ENCODE assay signal across 8 cellular contexts in genomic region chr5:87074934-87075541, GRCh38.
A peak's percentile ranks its signal among the peaks of the same experiment; 100 is the strongest.
DNase-seq lines count a peak whose midpoint lies in the region; ATAC-seq and TF ChIP-seq lines count a peak whose summit lies in the region.

No MANE protein-coding gene starts in this region.

- no peak for TF ChIP-seq CTCF in thyroid gland (IDR thresholded peaks at IDR 0.05)

- no peaks in the 10 kb centered on the region for H3K36me3 Mint-ChIP-seq in central memory CD8-positive, alpha-beta T cell (ENCODE audit: insufficient read depth)

- H3K27ac Mint-ChIP-seq in central memory CD8-positive, alpha-beta T cell (ENCODE audit: low read depth): peak overlapping the region; percentile 63

- DNase-seq in central memory CD8-positive, alpha-beta T cell (ENCODE audit: low spot score in 2 of 2): no peak
- DNase-seq in kidney glomerular epithelial cell (lab: John Stamatoyannopoulos, UW): no peak
- DNase-seq in H7: no peak
- no peak for DNase-seq in thyroid gland
- no peak for DNase-seq in NCI-H2196 treated with DMSO at 0.1 percent for 48 hours (lab: John Stamatoyannopoulos, UW; ENCODE audit: unreplicated experiment)

- H3K9me3 Mint-ChIP-seq in central memory CD8-positive, alpha-beta T cell: no peaks in the 10 kb centered on the region

- TF ChIP-seq POLR2A in GM18505 (IDR thresholded peaks at IDR 0.05; ENCODE audit: borderline replicate concordance, extremely low read depth, insufficient read depth, insufficient read length): no peak
- TF ChIP-seq POLR2A in thyroid gland (IDR thresholded peaks at IDR 0.05): no peak

- no peak overlapping the region for H3K27ac ChIP-seq in thyroid gland

- peak overlapping the region; percentile 23 for H3K4me3 Mint-ChIP-seq in central memory CD8-positive, alpha-beta T cell

- ATAC-seq in GM18505 (IDR thresholded peaks at IDR 0.05; ENCODE audit: unreplicated experiment) (peak; percentile 93), GM21528 (IDR thresholded peaks at IDR 0.05; ENCODE audit: low FRiP score, unreplicated experiment) (peak; percentile 97), HG03575 (IDR thresholded peaks at IDR 0.05; ENCODE audit: extremely low read depth, insufficient number of reproducible peaks, low FRiP score, unreplicated experiment) (peak; percentile 81)
- ATAC-seq in central memory CD8-positive, alpha-beta T cell (replicated peaks; ENCODE audit: extremely low read depth, poor library complexity, severe bottlenecking): peak; percentile 92

- H3K36me3 ChIP-seq in H7 (replicated peaks; ENCODE audit: control insufficient read depth, insufficient read depth, low read length) (no peaks in the 10 kb centered on the region), thyroid gland (no peaks in the 10 kb centered on the region)

- H3K4me1 Mint-ChIP-seq in central memory CD8-positive, alpha-beta T cell: peaks cover 36% of the 10 kb centered on the region

- intact Hi-C loops in thyroid gland (cut with DNase I): loop anchor here (5.0 kb wide), 1 partner anchor 332 kb away; no protein-coding TSS in a partner anchor

- H3K9me3 ChIP-seq in thyroid gland: no peaks in the 10 kb centered on the region

- no peaks in the 10 kb centered on the region for H3K4me1 ChIP-seq in thyroid gland

- no peaks in the 10 kb centered on the region for H3K27me3 Mint-ChIP-seq in central memory CD8-positive, alpha-beta T cell

- H3K4me3 ChIP-seq in H7 (ENCODE audit: insufficient read depth, low read depth, low read length) (no peak overlapping the region), thyroid gland (replicated peaks in 1 of 3) (no peak overlapping the region)

- H3K27me3 ChIP-seq in H7 (ENCODE audit: control insufficient read depth, insufficient read depth, low read length) (no peaks in the 10 kb centered on the region), thyroid gland (no peaks in the 10 kb centered on the region)

- 63 to 70% methylated on average over 2 of the region's 2 CpGs for WGBS in thyroid gland, 2 donors
